36 cellular contexts compared by ENCODE assay signal in the genomic region with DNA sequence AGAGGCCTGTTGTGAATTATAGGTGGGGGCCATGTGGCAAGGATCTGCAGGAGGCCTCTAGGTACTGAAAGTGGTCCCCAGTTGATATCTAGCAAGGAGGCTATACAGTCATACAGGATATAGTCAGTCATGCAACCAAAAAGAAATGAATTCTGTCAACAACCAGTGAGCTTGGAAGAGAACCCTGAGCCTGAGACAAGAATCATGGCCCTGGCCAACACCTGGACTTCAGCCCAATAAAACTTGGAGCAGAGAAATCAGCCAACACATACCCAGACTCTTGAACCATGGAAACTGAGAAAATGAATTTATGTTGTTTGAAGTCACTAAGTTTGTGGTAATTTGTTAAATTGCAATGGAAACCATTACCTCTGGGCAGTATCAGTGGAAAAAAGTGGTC.
"Had no signal": no experiment of that assay in that cellular context is flagged by ENCODE, and none has a peak within 500 bp of the region (broad histone marks: within the 10 kb centered on the region; RNA-seq: fewer than 3 reads in every experiment).

No MANE protein-coding gene starts in this region.

- H3K9me3 Mint-ChIP-seq: activated CD4-positive, alpha-beta memory T cell treated with anti-CD3 and anti-CD28 coated beads, Interleukin-2, amount 10 ng/mL, durations not matched to agents 7 days and 5 days; activated naive CD8-positive, alpha-beta T cell treated with anti-CD3 and anti-CD28 coated beads, Interleukin-2, amount 10 ng/mL, durations not matched to agents 7 days and 5 days; activated T-cell treated with anti-CD3 and anti-CD28 coated beads, Interleukin-2, amount 50 U/mL, for 24 hours had no signal

- DNase-seq: activated B cell treated with CpG ODN at 0.5 μM for 24 hours; activated CD4-positive, alpha-beta memory T cell treated with anti-CD3 and anti-CD28 coated beads, Interleukin-2, amount 10 ng/mL, durations not matched to agents 7 days and 5 days; activated CD4-positive, alpha-beta T cell treated with anti-CD3 and anti-CD28 coated beads for 36 hours; activated CD4-positive, alpha-beta T cell treated with anti-CD3 and anti-CD28 coated beads for 48 hours; activated CD4-positive, alpha-beta T cell treated with anti-CD3 and anti-CD28 coated beads, Interleukin-2, amount 10 ng/mL, durations not matched to agents 7 days and 5 days; activated CD4-positive, alpha-beta T cell treated with anti-CD3 and anti-CD28 coated beads, Interleukin-2, amount 50 U/mL, for 48 hours; activated CD4-positive, CD25-positive, alpha-beta regulatory T cell treated with anti-CD3 and anti-CD28 coated beads, Interleukin-2, amount 50 U/mL, for 72 hours; activated CD8-positive, alpha-beta memory T cell treated with anti-CD3 and anti-CD28 coated beads for 24 hours; activated CD8-positive, alpha-beta memory T cell treated with anti-CD3 and anti-CD28 coated beads, Interleukin-2, amount 10 ng/mL, durations not matched to agents 7 days and 5 days; activated CD8-positive, alpha-beta memory T cell treated with anti-CD3 and anti-CD28 coated beads, Interleukin-2, amount 50 U/mL, for 48 hours; activated CD8-positive, alpha-beta T cell treated with anti-CD3 and anti-CD28 coated beads, Interleukin-2, amount 10 ng/mL, durations not matched to agents 7 days and 5 days; activated effector memory CD4-positive, alpha-beta T cell treated with Interleukin-2 at 50 U/mL for 16 hours; activated gamma-delta T cell; activated naive CD4-positive, alpha-beta T cell treated with anti-CD3 and anti-CD28 coated beads, Interleukin-2, amount 10 ng/mL, durations not matched to agents 7 days and 5 days; activated naive CD4-positive, alpha-beta T cell treated with Interleukin-2 at 50 U/mL for 16 hours; activated naive CD8-positive, alpha-beta T cell treated with anti-CD3 and anti-CD28 coated beads, Interleukin-2, amount 10 ng/mL, durations not matched to agents 7 days and 5 days; activated naive CD8-positive, alpha-beta T cell treated with anti-CD3 and anti-CD28 coated beads, Interleukin-2, amount 50 U/mL, for 24 hours; activated T-cell treated with anti-CD3 and anti-CD28 coated beads, Interleukin-2, amount 50 U/mL, for 24 hours; activated T-cell treated with anti-CD3 and anti-CD28 coated beads, Interleukin-2, amount 50 U/mL, for 48 hours; amygdala; anterior cingulate cortex; body of pancreas; brain microvascular endothelial cell; central memory CD4-positive, alpha-beta T cell; T-helper 1 cell; T-helper 2 cell; T-helper 9 cell had no signal

- H3K4me3 ChIP-seq: body of pancreas, breast epithelium had no signal

- H3K27me3 Mint-ChIP-seq: activated B cell treated with CpG ODN at 0.5 μM for 24 hours; activated CD4-positive, alpha-beta memory T cell treated with anti-CD3 and anti-CD28 coated beads, Interleukin-2, amount 10 ng/mL, durations not matched to agents 7 days and 5 days; activated CD4-positive, alpha-beta T cell treated with anti-CD3 and anti-CD28 coated beads, Interleukin-2, amount 10 ng/mL, durations not matched to agents 7 days and 5 days; activated CD8-positive, alpha-beta memory T cell treated with anti-CD3 and anti-CD28 coated beads, Interleukin-2, amount 10 ng/mL, durations not matched to agents 7 days and 5 days; activated naive CD4-positive, alpha-beta T cell treated with anti-CD3 and anti-CD28 coated beads, Interleukin-2, amount 10 ng/mL, durations not matched to agents 7 days and 5 days; activated naive CD8-positive, alpha-beta T cell; activated naive CD8-positive, alpha-beta T cell treated with anti-CD3 and anti-CD28 coated beads, Interleukin-2, amount 10 ng/mL, durations not matched to agents 7 days and 5 days; activated naive CD8-positive, alpha-beta T cell treated with anti-CD3 and anti-CD28 coated beads, Interleukin-2, amount 50 U/mL, for 24 hours; activated T-cell treated with anti-CD3 and anti-CD28 coated beads, Interleukin-2, amount 50 U/mL, for 24 hours had no signal

- H3K27me3 ChIP-seq: body of pancreas, brain microvascular endothelial cell, breast epithelium had no signal

- FAIRE-seq: astrocyte, TTC549 had no signal

- H3K4me1 ChIP-seq: body of pancreas, breast epithelium had no signal

- H3K27ac Mint-ChIP-seq: activated B cell treated with CpG ODN at 0.5 μM for 24 hours; activated CD4-positive, alpha-beta memory T cell treated with anti-CD3 and anti-CD28 coated beads, Interleukin-2, amount 10 ng/mL, durations not matched to agents 7 days and 5 days; activated CD4-positive, alpha-beta T cell treated with anti-CD3 and anti-CD28 coated beads for 36 hours; activated CD4-positive, alpha-beta T cell treated with anti-CD3 and anti-CD28 coated beads, Interleukin-2, amount 10 ng/mL, durations not matched to agents 7 days and 5 days; activated CD8-positive, alpha-beta memory T cell treated with anti-CD3 and anti-CD28 coated beads, Interleukin-2, amount 10 ng/mL, durations not matched to agents 7 days and 5 days; activated CD8-positive, alpha-beta T cell treated with anti-CD3 and anti-CD28 coated beads, Interleukin-2, amount 10 ng/mL, durations not matched to agents 7 days and 5 days; activated naive CD4-positive, alpha-beta T cell treated with anti-CD3 and anti-CD28 coated beads, Interleukin-2, amount 10 ng/mL, durations not matched to agents 7 days and 5 days; activated naive CD4-positive, alpha-beta T cell treated with anti-CD3 and anti-CD28 coated beads, Interleukin-2, amount 50 U/mL, for 24 hours; activated naive CD8-positive, alpha-beta T cell; activated naive CD8-positive, alpha-beta T cell treated with anti-CD3 and anti-CD28 coated beads, Interleukin-2, amount 10 ng/mL, durations not matched to agents 7 days and 5 days; activated naive CD8-positive, alpha-beta T cell treated with anti-CD3 and anti-CD28 coated beads, Interleukin-2, amount 50 U/mL, for 24 hours; activated T-cell treated with anti-CD3 and anti-CD28 coated beads, Interleukin-2, amount 50 U/mL, for 24 hours; activated T-helper 2 cell treated with anti-CD3 and anti-CD28 coated beads, Interferon-gamma antibody, Interleukin-2, Interleukin-4, amounts not matched to agents 10 μg/mL and 5 μg/mL and 100 μg/mL, durations not matched to agents 14 hours and 24 hours and 36 hours; T-helper 1 cell treated with Interleukin-12 subunit alpha and Interleukin-12 subunit beta and Interleukin-4 antibody, amounts not matched to agents 30 μg/mL and 1 μg/mL, for 36 hours; T-helper 2 cell treated with Interferon-gamma antibody and Interleukin-4, amounts not matched to agents 5 μg/mL and 100 μg/mL, for 36 hours had no signal

- H3K27ac ChIP-seq: body of pancreas, brain microvascular endothelial cell, breast epithelium, VCaP had no signal

- H3K9me3 ChIP-seq: body of pancreas had no signal

- H3K4me1 Mint-ChIP-seq: activated CD4-positive, alpha-beta memory T cell treated with anti-CD3 and anti-CD28 coated beads, Interleukin-2, amount 10 ng/mL, durations not matched to agents 7 days and 5 days; activated CD4-positive, alpha-beta T cell treated with anti-CD3 and anti-CD28 coated beads for 36 hours; activated CD4-positive, alpha-beta T cell treated with anti-CD3 and anti-CD28 coated beads, Interleukin-2, amount 10 ng/mL, durations not matched to agents 7 days and 5 days; activated CD8-positive, alpha-beta memory T cell treated with anti-CD3 and anti-CD28 coated beads, Interleukin-2, amount 10 ng/mL, durations not matched to agents 7 days and 5 days; activated naive CD4-positive, alpha-beta T cell treated with anti-CD3 and anti-CD28 coated beads, Interleukin-2, amount 10 ng/mL, durations not matched to agents 7 days and 5 days; activated naive CD4-positive, alpha-beta T cell treated with anti-CD3 and anti-CD28 coated beads, Interleukin-2, amount 50 U/mL, for 24 hours; activated naive CD8-positive, alpha-beta T cell treated with anti-CD3 and anti-CD28 coated beads, Interleukin-2, amount 10 ng/mL, durations not matched to agents 7 days and 5 days; activated naive CD8-positive, alpha-beta T cell treated with anti-CD3 and anti-CD28 coated beads, Interleukin-2, amount 50 U/mL, for 24 hours had no signal

- H3K36me3 Mint-ChIP-seq: activated CD8-positive, alpha-beta memory T cell treated with anti-CD3 and anti-CD28 coated beads, Interleukin-2, amount 10 ng/mL, durations not matched to agents 7 days and 5 days; activated naive CD4-positive, alpha-beta T cell treated with anti-CD3 and anti-CD28 coated beads, Interleukin-2, amount 10 ng/mL, durations not matched to agents 7 days and 5 days; activated naive CD4-positive, alpha-beta T cell treated with anti-CD3 and anti-CD28 coated beads, Interleukin-2, amount 50 U/mL, for 24 hours; activated naive CD8-positive, alpha-beta T cell; activated naive CD8-positive, alpha-beta T cell treated with anti-CD3 and anti-CD28 coated beads, Interleukin-2, amount 10 ng/mL, durations not matched to agents 7 days and 5 days had no signal

- H3K4me3 Mint-ChIP-seq: activated B cell treated with CpG ODN at 0.5 μM for 24 hours; activated CD4-positive, alpha-beta memory T cell treated with anti-CD3 and anti-CD28 coated beads, Interleukin-2, amount 10 ng/mL, durations not matched to agents 7 days and 5 days; activated CD4-positive, alpha-beta T cell treated with anti-CD3 and anti-CD28 coated beads for 36 hours; activated CD4-positive, alpha-beta T cell treated with anti-CD3 and anti-CD28 coated beads, Interleukin-2, amount 10 ng/mL, durations not matched to agents 7 days and 5 days; activated CD8-positive, alpha-beta memory T cell treated with anti-CD3 and anti-CD28 coated beads, Interleukin-2, amount 10 ng/mL, durations not matched to agents 7 days and 5 days; activated CD8-positive, alpha-beta T cell treated with anti-CD3 and anti-CD28 coated beads, Interleukin-2, amount 10 ng/mL, durations not matched to agents 7 days and 5 days; activated naive CD4-positive, alpha-beta T cell treated with anti-CD3 and anti-CD28 coated beads, Interleukin-2, amount 10 ng/mL, durations not matched to agents 7 days and 5 days; activated naive CD4-positive, alpha-beta T cell treated with anti-CD3 and anti-CD28 coated beads, Interleukin-2, amount 50 U/mL, for 24 hours; activated naive CD8-positive, alpha-beta T cell; activated naive CD8-positive, alpha-beta T cell treated with anti-CD3 and anti-CD28 coated beads, Interleukin-2, amount 10 ng/mL, durations not matched to agents 7 days and 5 days; activated naive CD8-positive, alpha-beta T cell treated with anti-CD3 and anti-CD28 coated beads, Interleukin-2, amount 50 U/mL, for 24 hours; activated T-cell treated with anti-CD3 and anti-CD28 coated beads, Interleukin-2, amount 50 U/mL, for 24 hours; T-helper 1 cell treated with Interleukin-12 subunit alpha and Interleukin-12 subunit beta and Interleukin-4 antibody, amounts not matched to agents 30 μg/mL and 1 μg/mL, for 36 hours; T-helper 2 cell treated with Interferon-gamma antibody and Interleukin-4, amounts not matched to agents 5 μg/mL and 100 μg/mL, for 36 hours had no signal

- ATAC-seq: activated CD4-positive, alpha-beta T cell treated with anti-CD3 and anti-CD28 coated beads for 36 hours; activated CD8-positive, alpha-beta memory T cell treated with anti-CD3 and anti-CD28 coated beads, Interleukin-2, amount 10 ng/mL, durations not matched to agents 7 days and 5 days; activated CD8-positive, alpha-beta T cell treated with anti-CD3 and anti-CD28 coated beads, Interleukin-2, amount 10 ng/mL, durations not matched to agents 7 days and 5 days; activated naive CD8-positive, alpha-beta T cell treated with anti-CD3 and anti-CD28 coated beads, Interleukin-2, amount 50 U/mL, for 24 hours; body of pancreas had no signal

- H3K36me3 ChIP-seq: brain microvascular endothelial cell, breast epithelium had no signal
